In the genomic region with DNA sequence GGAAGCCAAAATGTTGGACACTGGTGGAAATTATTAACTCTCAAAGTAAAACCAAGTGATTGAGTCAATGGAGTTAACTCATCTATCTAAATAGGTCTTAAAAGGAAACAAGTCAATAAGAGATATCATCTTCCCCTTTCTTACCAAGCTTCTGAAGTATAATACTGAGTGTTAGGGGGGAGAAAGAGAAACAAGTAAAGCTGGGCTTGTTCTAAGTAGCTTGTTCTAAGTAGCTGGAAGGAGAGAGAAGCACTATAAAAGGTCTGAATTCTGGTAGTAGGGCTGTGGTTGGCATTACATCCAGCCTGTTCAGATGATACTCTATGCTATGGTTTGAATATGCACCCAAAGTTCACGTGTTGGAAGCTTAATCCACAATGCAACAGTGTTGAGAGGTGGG, we compare ENCODE assay signal across 1 cellular context.
TF ChIP-seq lines count a peak whose summit lies in the region.

No MANE protein-coding gene starts in this region.

TF ChIP-seq in WTC11, 78 proteins besides CTCF, POLR2A, EP300 and RAD21 (continued from another document):
- TF ChIP-seq, protein P1, sequence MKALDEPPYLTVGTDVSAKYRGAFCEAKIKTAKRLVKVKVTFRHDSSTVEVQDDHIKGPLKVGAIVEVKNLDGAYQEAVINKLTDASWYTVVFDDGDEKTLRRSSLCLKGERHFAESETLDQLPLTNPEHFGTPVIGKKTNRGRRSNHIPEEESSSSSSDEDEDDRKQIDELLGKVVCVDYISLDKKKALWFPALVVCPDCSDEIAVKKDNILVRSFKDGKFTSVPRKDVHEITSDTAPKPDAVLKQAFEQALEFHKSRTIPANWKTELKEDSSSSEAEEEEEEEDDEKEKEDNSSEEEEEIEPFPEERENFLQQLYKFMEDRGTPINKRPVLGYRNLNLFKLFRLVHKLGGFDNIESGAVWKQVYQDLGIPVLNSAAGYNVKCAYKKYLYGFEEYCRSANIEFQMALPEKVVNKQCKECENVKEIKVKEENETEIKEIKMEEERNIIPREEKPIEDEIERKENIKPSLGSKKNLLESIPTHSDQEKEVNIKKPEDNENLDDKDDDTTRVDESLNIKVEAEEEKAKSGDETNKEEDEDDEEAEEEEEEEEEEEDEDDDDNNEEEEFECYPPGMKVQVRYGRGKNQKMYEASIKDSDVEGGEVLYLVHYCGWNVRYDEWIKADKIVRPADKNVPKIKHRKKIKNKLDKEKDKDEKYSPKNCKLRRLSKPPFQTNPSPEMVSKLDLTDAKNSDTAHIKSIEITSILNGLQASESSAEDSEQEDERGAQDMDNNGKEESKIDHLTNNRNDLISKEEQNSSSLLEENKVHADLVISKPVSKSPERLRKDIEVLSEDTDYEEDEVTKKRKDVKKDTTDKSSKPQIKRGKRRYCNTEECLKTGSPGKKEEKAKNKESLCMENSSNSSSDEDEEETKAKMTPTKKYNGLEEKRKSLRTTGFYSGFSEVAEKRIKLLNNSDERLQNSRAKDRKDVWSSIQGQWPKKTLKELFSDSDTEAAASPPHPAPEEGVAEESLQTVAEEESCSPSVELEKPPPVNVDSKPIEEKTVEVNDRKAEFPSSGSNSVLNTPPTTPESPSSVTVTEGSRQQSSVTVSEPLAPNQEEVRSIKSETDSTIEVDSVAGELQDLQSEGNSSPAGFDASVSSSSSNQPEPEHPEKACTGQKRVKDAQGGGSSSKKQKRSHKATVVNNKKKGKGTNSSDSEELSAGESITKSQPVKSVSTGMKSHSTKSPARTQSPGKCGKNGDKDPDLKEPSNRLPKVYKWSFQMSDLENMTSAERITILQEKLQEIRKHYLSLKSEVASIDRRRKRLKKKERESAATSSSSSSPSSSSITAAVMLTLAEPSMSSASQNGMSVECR (CRISPR knock-in tag; IDR thresholded peaks at IDR 0.05; ENCODE audit: borderline replicate concordance): no peak
- TF ChIP-seq SMAD3 (CRISPR knock-in tag; IDR thresholded peaks at IDR 0.05; ENCODE audit: borderline replicate concordance) (no peak), ZNF416 (CRISPR knock-in tag; IDR thresholded peaks at IDR 0.05) (no peak), GRHL2 (CRISPR knock-in tag; IDR thresholded peaks at IDR 0.05; ENCODE audit: insufficient replicate concordance, severe bottlenecking) (no peak), ZNF396 (CRISPR knock-in tag; IDR thresholded peaks at IDR 0.05; ENCODE audit: borderline replicate concordance) (no peak), IRF2 (CRISPR knock-in tag; IDR thresholded peaks at IDR 0.05; ENCODE audit: borderline replicate concordance, low read depth) (no peak)
- TF ChIP-seq, protein P2, sequence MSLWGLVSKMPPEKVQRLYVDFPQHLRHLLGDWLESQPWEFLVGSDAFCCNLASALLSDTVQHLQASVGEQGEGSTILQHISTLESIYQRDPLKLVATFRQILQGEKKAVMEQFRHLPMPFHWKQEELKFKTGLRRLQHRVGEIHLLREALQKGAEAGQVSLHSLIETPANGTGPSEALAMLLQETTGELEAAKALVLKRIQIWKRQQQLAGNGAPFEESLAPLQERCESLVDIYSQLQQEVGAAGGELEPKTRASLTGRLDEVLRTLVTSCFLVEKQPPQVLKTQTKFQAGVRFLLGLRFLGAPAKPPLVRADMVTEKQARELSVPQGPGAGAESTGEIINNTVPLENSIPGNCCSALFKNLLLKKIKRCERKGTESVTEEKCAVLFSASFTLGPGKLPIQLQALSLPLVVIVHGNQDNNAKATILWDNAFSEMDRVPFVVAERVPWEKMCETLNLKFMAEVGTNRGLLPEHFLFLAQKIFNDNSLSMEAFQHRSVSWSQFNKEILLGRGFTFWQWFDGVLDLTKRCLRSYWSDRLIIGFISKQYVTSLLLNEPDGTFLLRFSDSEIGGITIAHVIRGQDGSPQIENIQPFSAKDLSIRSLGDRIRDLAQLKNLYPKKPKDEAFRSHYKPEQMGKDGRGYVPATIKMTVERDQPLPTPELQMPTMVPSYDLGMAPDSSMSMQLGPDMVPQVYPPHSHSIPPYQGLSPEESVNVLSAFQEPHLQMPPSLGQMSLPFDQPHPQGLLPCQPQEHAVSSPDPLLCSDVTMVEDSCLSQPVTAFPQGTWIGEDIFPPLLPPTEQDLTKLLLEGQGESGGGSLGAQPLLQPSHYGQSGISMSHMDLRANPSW (CRISPR knock-in tag; conservative IDR thresholded peaks at IDR 0.05; ENCODE audit: low read depth): no peak
- TF ChIP-seq, protein P3, sequence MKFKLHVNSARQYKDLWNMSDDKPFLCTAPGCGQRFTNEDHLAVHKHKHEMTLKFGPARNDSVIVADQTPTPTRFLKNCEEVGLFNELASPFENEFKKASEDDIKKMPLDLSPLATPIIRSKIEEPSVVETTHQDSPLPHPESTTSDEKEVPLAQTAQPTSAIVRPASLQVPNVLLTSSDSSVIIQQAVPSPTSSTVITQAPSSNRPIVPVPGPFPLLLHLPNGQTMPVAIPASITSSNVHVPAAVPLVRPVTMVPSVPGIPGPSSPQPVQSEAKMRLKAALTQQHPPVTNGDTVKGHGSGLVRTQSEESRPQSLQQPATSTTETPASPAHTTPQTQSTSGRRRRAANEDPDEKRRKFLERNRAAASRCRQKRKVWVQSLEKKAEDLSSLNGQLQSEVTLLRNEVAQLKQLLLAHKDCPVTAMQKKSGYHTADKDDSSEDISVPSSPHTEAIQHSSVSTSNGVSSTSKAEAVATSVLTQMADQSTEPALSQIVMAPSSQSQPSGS (CRISPR knock-in tag; IDR thresholded peaks at IDR 0.05; ENCODE audit: borderline replicate concordance, low read depth): no peak
TF ChIP-seq in WTC11: peak in this region for 0.
